8 cellular contexts compared by ENCODE assay signal in the genomic region with DNA sequence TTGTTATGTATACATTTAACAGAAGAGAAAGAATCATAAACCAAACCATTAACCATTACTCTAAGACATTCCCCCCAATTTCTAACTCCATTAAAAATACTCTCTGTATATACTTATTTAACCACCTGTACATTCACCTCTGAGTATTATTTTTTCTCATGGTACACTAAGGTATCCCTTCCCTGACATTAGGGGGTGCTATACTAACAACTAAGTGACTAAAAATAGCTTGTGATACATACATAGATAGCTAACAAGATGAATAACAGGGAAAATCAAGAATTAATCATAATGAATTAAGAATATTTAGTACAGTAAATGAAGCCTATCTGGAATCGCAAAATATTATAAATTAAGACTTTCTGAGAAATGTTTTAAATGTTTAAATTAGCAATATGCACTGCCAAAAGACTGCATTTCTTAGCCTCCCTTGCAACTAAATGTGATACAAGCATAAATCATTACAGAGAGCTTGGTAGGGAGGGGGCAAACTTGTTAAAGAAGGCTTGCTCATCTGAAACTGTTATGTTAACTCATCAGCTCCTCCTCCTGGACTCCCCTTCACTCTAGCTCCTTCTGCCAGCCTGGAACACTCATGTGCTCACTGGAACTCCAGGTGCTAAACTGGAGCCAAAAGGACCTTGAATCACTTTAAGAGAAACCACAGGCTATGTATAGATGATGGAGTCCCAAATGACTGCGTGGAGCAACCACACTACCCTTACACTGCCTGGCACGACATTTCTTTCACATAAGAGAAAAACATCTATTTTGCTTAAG. TPM values are rescaled to one million over a fixed set of nuclear protein-coding genes. Genes with fewer than 3 reads are reported as not detected.
DNase-seq lines count a peak whose midpoint lies in the region; ATAC-seq, FAIRE-seq and TF ChIP-seq lines count a peak whose summit lies in the region.

No MANE protein-coding gene starts in this region.

- ATAC-seq in GM19452 (IDR thresholded peaks at IDR 0.05; ENCODE audit: unreplicated experiment) (peak; percentile 69), HG03565 (IDR thresholded peaks at IDR 0.05; ENCODE audit: unreplicated experiment) (peak; percentile 80)

- DNase-seq in NCI-H2081 (lab: John Stamatoyannopoulos, UW) (peak; percentile 35 to 43), NCI-H2081 treated with DMSO at 0.1 percent for 48 hours (lab: John Stamatoyannopoulos, UW) (no peak), SK-N-DZ (ENCODE audit: low spot score) (peak; percentile 30), glutamatergic neuron (no peak), AG08395 (ENCODE audit: low spot score) (no peak), GM12891 (ENCODE audit: insufficient read length, low spot score) (no peak)

- no peak overlapping the region for H3K4me3 Mint-ChIP-seq in glutamatergic neuron (ENCODE audit: unreplicated experiment)

- H3K36me3 Mint-ChIP-seq in glutamatergic neuron (ENCODE audit: unreplicated experiment), result peaks cover 13% of the 10 kb centered on the region

- peak; percentile 48 for TF ChIP-seq CTCF in glutamatergic neuron (IDR thresholded peaks at IDR 0.05; ENCODE audit: partially characterized antibody, unreplicated experiment)

- no peak for FAIRE-seq in GM12891 (lab: Jason Lieb, UNC)

- H3K27ac Mint-ChIP-seq in glutamatergic neuron (ENCODE audit: unreplicated experiment), result no peak overlapping the region

- H3K9me3 Mint-ChIP-seq in glutamatergic neuron (ENCODE audit: unreplicated experiment), result no peaks in the 10 kb centered on the region

- H3K4me1 Mint-ChIP-seq in glutamatergic neuron (ENCODE audit: low read depth, unreplicated experiment), result no peaks in the 10 kb centered on the region

- TF ChIP-seq POLR2A in GM12891 (IDR thresholded peaks at IDR 0.05; ENCODE audit: low read depth, low read length), result no peak

- no peaks in the 10 kb centered on the region for H3K27me3 Mint-ChIP-seq in glutamatergic neuron (ENCODE audit: unreplicated experiment)

TF ChIP-seq in GM12891, 5 proteins besides CTCF, POLR2A, EP300 and RAD21:
- TF ChIP-seq PAX5 (IDR thresholded peaks at IDR 0.05; ENCODE audit: insufficient read depth, low read length, severe bottlenecking), result no peak
- TF ChIP-seq SPI1 (IDR thresholded peaks at IDR 0.05; ENCODE audit: low read depth, low read length), result no peak
- no peak for TF ChIP-seq POLR2AphosphoS5 (IDR thresholded peaks at IDR 0.05; ENCODE audit: low read depth, low read length)
- TF ChIP-seq POU2F2 (IDR thresholded peaks at IDR 0.05; ENCODE audit: low read depth, low read length), result no peak
- no peak for TF ChIP-seq TAF1 (IDR thresholded peaks at IDR 0.05; ENCODE audit: low read depth, low read length)

RNA-seq across cellular contexts. Expression of a gene that starts 14.9 kb away (rescaled TPM):
- 27.3 and 37.7 TPM in 2 replicates for polyA plus RNA-seq in SK-N-DZ (2014; cell fraction: cytosol; rRNA removed)
- polyA plus RNA-seq in SK-N-DZ (2014; cell fraction: nucleus; rRNA removed), result 124 and 173 TPM in 2 replicates
- 104 TPM for total RNA-seq in glutamatergic neuron (ENCODE audit: unreplicated experiment)
- 11.7 TPM for polyA plus RNA-seq in GM12891 (2012; ENCODE audit: low read depth, missing spikeins)

Comparison
In these comparisons a context has a peak if more than half of its experiments do, and no peak if none do; other contexts are left out.
1. DNase-seq: peak in NCI-H2081 (2 of 2) and SK-N-DZ (single experiment); none in NCI-H2081 treated with DMSO at 0.1 percent for 48 hours (single experiment), glutamatergic neuron (single experiment), AG08395 (single experiment) and GM12891 (single experiment).